Comparison of ENCODE assay signal across 16 cellular contexts in the genomic region with DNA sequence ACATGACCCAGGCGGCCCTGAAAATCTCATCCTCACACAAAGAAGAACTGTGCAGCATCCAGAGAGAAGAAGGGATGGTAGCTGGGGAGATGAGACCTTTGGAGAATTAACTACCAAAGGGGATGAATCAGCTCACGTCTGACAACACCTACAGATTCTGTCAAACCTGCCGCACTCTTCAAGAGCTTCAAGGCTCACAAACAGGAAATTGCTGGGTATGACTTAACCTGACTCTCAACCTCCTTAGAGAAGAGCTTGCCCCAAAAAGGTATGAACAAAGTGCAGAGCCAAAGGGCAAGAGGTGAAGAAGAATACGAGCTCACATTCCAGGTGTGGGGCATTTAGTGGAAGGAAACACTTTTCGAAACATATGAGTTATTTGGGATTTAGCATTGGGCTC.
DNase-seq lines count a peak whose midpoint lies in the region; ATAC-seq, FAIRE-seq and TF ChIP-seq lines count a peak whose summit lies in the region.
"Had no signal": no experiment of that assay in that cellular context is flagged by ENCODE, and none has a peak within 500 bp of the region (broad histone marks: within the 10 kb centered on the region; RNA-seq: fewer than 3 reads in every experiment).

No MANE protein-coding gene starts in this region.

- no peak for TF ChIP-seq CTCF in pancreas (IDR thresholded peaks at IDR 0.05)

- H3K4me3 Mint-ChIP-seq in stimulated activated memory B cell treated with anti-CD40 and anti-IgM and Interleukin-4, amounts not matched to agents 10 μg/mL and 1 μg/mL and 100 μg/mL, for 72 hours, result no peak overlapping the region
- H3K4me3 Mint-ChIP-seq: nephron had no signal

- H3K4me1 ChIP-seq in pancreas, result no peaks in the 10 kb centered on the region
- H3K4me1 ChIP-seq: A549, right lobe of liver had no signal

- 85 to 87% methylated on average over 5 of the region's 5 CpGs for WGBS in pancreas, 2 donors

- H3K27ac Mint-ChIP-seq in stimulated activated memory B cell treated with anti-CD40 and anti-IgM and Interleukin-4, amounts not matched to agents 10 μg/mL and 1 μg/mL and 100 μg/mL, for 72 hours, result peak overlapping the region; percentile 33

- H3K27me3 Mint-ChIP-seq in stimulated activated memory B cell treated with anti-CD40 and anti-IgM and Interleukin-4, amounts not matched to agents 10 μg/mL and 1 μg/mL and 100 μg/mL, for 72 hours, result no peaks in the 10 kb centered on the region

- no peak for FAIRE-seq in pancreas (lab: Jason Lieb, UNC)
- FAIRE-seq: A549, kidney had no signal

- peaks cover 61% of the 10 kb centered on the region for H3K4me1 Mint-ChIP-seq in stimulated activated memory B cell treated with anti-CD40 and anti-IgM and Interleukin-4, amounts not matched to agents 10 μg/mL and 1 μg/mL and 100 μg/mL, for 72 hours

- DNase-seq in activated CD8-positive, alpha-beta memory T cell treated with anti-CD3 and anti-CD28 coated beads, Interleukin-2, amount 50 U/mL, for 1 hour (ENCODE audit: extremely low read depth), result peak; percentile 38
- DNase-seq in activated CD8-positive, alpha-beta memory T cell treated with anti-CD3 and anti-CD28 coated beads for 24 hours, result no peak
- peak; percentile 26 to 36 for DNase-seq in activated CD4-positive, alpha-beta T cell treated with anti-CD3 and anti-CD28 coated beads, Interleukin-2, amount 50 U/mL, for 4 hours
- DNase-seq in central memory CD4-positive, alpha-beta T cell, result peak; percentile 46
- DNase-seq in pancreas, result no peak
- DNase-seq: kidney, NCI-H1105 treated with DMSO at 0.1 percent for 48 hours, NCI-H510A treated with DMSO at 0.1 percent for 48 hours, right lobe of liver, Right ventricle myocardium superior, upper lobe of left lung had no signal

- no peaks in the 10 kb centered on the region for H3K27me3 ChIP-seq in pancreas
- H3K27me3 ChIP-seq: right lobe of liver, upper lobe of left lung had no signal

- no peak overlapping the region for H3K4me3 ChIP-seq in pancreas
- H3K4me3 ChIP-seq: A549, right lobe of liver, upper lobe of left lung had no signal

- ATAC-seq in stimulated activated memory B cell treated with anti-CD40 and anti-IgM and Interleukin-4, amounts not matched to agents 10 μg/mL and 1 μg/mL and 100 μg/mL, for 72 hours, result peak; percentile 51
- no peak for ATAC-seq in pancreas
- ATAC-seq in GM19397 (IDR thresholded peaks at IDR 0.05; ENCODE audit: unreplicated experiment), result no peak
- no peak for ATAC-seq in GM19467 (IDR thresholded peaks at IDR 0.05; ENCODE audit: unreplicated experiment)
- ATAC-seq: A549, right lobe of liver had no signal

- H3K27ac ChIP-seq in pancreas, result no peak overlapping the region
- H3K27ac ChIP-seq: A549, right lobe of liver, upper lobe of left lung had no signal

- H3K9me3 Mint-ChIP-seq in stimulated activated memory B cell treated with anti-CD40 and anti-IgM and Interleukin-4, amounts not matched to agents 10 μg/mL and 1 μg/mL and 100 μg/mL, for 72 hours, result no peaks in the 10 kb centered on the region
- H3K9me3 Mint-ChIP-seq: nephron had no signal

- H3K9me3 ChIP-seq in pancreas, result no peaks in the 10 kb centered on the region
- H3K9me3 ChIP-seq: A549, right lobe of liver, upper lobe of left lung had no signal

- no peaks in the 10 kb centered on the region for H3K36me3 ChIP-seq in pancreas
- H3K36me3 ChIP-seq: right lobe of liver, upper lobe of left lung had no signal

- intact Hi-C loops in pancreas (cut with DNase I), result no loop called here

- no peaks in the 10 kb centered on the region for H3K36me3 Mint-ChIP-seq in stimulated activated memory B cell treated with anti-CD40 and anti-IgM and Interleukin-4, amounts not matched to agents 10 μg/mL and 1 μg/mL and 100 μg/mL, for 72 hours

Comparison
In these comparisons a context has a peak if more than half of its experiments do, and no peak if none do; other contexts are left out.
1. DNase-seq: peak in activated CD8-positive, alpha-beta memory T cell treated with anti-CD3 and anti-CD28 coated beads, Interleukin-2, amount 50 U/mL, for 1 hour (single experiment), activated CD4-positive, alpha-beta T cell treated with anti-CD3 and anti-CD28 coated beads, Interleukin-2, amount 50 U/mL, for 4 hours (2 of 2) and central memory CD4-positive, alpha-beta T cell (single experiment); none in activated CD8-positive, alpha-beta memory T cell treated with anti-CD3 and anti-CD28 coated beads for 24 hours (single experiment) and pancreas (0 of 6).